1 cellular context compared by ENCODE assay signal in the genomic region with DNA sequence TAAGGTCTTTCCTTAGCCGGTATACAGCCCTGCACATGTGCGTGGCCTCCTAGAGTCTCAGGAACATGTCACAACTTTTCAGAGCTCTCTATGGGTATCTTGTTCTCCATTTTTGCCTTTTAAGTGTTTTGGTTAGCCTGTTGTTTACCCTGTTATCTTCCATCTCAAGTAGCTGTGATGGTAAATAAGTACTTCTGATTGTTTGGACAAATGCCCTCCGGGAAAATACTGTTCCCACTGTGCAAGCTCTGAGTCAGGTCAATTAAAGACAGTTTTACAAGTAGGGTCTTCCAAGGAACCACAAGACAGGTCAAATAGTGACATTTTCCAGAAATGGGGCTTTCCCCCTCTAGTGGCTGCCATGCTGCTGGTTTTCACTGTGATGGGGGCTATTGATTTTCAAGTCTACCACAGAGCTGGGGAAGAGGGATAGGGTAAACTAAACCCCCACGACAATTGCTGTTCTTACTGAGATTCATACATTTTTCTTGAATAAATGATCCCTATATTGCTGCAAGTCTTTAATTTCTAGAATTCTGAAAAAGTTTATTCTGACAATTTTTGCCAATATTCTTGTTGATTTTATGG.
TF ChIP-seq lines count a peak whose summit lies in the region.

No MANE protein-coding gene starts in this region.

TF ChIP-seq in GM23338, 12 proteins besides CTCF, POLR2A, EP300 and RAD21:
- TF ChIP-seq EZH2phosphoT487 (IDR thresholded peaks at IDR 0.05; ENCODE audit: unreplicated experiment), result no peak
- TF ChIP-seq, protein P1, sequence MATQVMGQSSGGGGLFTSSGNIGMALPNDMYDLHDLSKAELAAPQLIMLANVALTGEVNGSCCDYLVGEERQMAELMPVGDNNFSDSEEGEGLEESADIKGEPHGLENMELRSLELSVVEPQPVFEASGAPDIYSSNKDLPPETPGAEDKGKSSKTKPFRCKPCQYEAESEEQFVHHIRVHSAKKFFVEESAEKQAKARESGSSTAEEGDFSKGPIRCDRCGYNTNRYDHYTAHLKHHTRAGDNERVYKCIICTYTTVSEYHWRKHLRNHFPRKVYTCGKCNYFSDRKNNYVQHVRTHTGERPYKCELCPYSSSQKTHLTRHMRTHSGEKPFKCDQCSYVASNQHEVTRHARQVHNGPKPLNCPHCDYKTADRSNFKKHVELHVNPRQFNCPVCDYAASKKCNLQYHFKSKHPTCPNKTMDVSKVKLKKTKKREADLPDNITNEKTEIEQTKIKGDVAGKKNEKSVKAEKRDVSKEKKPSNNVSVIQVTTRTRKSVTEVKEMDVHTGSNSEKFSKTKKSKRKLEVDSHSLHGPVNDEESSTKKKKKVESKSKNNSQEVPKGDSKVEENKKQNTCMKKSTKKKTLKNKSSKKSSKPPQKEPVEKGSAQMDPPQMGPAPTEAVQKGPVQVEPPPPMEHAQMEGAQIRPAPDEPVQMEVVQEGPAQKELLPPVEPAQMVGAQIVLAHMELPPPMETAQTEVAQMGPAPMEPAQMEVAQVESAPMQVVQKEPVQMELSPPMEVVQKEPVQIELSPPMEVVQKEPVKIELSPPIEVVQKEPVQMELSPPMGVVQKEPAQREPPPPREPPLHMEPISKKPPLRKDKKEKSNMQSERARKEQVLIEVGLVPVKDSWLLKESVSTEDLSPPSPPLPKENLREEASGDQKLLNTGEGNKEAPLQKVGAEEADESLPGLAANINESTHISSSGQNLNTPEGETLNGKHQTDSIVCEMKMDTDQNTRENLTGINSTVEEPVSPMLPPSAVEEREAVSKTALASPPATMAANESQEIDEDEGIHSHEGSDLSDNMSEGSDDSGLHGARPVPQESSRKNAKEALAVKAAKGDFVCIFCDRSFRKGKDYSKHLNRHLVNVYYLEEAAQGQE (IDR thresholded peaks at IDR 0.05; ENCODE audit: unreplicated experiment), result no peak
- no peak for TF ChIP-seq EZH2 (IDR thresholded peaks at IDR 0.05; ENCODE audit: low read depth, unreplicated experiment)
- no peak for TF ChIP-seq STAT1 (IDR thresholded peaks at IDR 0.05; ENCODE audit: unreplicated experiment)
- TF ChIP-seq, protein P2, sequence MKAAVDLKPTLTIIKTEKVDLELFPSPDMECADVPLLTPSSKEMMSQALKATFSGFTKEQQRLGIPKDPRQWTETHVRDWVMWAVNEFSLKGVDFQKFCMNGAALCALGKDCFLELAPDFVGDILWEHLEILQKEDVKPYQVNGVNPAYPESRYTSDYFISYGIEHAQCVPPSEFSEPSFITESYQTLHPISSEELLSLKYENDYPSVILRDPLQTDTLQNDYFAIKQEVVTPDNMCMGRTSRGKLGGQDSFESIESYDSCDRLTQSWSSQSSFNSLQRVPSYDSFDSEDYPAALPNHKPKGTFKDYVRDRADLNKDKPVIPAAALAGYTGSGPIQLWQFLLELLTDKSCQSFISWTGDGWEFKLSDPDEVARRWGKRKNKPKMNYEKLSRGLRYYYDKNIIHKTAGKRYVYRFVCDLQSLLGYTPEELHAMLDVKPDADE (IDR thresholded peaks at IDR 0.05), result no peak
- no peak for TF ChIP-seq ZNF331 (CRISPR knock-in tag; IDR thresholded peaks at IDR 0.05; ENCODE audit: low read depth)
- TF ChIP-seq, protein P3, sequence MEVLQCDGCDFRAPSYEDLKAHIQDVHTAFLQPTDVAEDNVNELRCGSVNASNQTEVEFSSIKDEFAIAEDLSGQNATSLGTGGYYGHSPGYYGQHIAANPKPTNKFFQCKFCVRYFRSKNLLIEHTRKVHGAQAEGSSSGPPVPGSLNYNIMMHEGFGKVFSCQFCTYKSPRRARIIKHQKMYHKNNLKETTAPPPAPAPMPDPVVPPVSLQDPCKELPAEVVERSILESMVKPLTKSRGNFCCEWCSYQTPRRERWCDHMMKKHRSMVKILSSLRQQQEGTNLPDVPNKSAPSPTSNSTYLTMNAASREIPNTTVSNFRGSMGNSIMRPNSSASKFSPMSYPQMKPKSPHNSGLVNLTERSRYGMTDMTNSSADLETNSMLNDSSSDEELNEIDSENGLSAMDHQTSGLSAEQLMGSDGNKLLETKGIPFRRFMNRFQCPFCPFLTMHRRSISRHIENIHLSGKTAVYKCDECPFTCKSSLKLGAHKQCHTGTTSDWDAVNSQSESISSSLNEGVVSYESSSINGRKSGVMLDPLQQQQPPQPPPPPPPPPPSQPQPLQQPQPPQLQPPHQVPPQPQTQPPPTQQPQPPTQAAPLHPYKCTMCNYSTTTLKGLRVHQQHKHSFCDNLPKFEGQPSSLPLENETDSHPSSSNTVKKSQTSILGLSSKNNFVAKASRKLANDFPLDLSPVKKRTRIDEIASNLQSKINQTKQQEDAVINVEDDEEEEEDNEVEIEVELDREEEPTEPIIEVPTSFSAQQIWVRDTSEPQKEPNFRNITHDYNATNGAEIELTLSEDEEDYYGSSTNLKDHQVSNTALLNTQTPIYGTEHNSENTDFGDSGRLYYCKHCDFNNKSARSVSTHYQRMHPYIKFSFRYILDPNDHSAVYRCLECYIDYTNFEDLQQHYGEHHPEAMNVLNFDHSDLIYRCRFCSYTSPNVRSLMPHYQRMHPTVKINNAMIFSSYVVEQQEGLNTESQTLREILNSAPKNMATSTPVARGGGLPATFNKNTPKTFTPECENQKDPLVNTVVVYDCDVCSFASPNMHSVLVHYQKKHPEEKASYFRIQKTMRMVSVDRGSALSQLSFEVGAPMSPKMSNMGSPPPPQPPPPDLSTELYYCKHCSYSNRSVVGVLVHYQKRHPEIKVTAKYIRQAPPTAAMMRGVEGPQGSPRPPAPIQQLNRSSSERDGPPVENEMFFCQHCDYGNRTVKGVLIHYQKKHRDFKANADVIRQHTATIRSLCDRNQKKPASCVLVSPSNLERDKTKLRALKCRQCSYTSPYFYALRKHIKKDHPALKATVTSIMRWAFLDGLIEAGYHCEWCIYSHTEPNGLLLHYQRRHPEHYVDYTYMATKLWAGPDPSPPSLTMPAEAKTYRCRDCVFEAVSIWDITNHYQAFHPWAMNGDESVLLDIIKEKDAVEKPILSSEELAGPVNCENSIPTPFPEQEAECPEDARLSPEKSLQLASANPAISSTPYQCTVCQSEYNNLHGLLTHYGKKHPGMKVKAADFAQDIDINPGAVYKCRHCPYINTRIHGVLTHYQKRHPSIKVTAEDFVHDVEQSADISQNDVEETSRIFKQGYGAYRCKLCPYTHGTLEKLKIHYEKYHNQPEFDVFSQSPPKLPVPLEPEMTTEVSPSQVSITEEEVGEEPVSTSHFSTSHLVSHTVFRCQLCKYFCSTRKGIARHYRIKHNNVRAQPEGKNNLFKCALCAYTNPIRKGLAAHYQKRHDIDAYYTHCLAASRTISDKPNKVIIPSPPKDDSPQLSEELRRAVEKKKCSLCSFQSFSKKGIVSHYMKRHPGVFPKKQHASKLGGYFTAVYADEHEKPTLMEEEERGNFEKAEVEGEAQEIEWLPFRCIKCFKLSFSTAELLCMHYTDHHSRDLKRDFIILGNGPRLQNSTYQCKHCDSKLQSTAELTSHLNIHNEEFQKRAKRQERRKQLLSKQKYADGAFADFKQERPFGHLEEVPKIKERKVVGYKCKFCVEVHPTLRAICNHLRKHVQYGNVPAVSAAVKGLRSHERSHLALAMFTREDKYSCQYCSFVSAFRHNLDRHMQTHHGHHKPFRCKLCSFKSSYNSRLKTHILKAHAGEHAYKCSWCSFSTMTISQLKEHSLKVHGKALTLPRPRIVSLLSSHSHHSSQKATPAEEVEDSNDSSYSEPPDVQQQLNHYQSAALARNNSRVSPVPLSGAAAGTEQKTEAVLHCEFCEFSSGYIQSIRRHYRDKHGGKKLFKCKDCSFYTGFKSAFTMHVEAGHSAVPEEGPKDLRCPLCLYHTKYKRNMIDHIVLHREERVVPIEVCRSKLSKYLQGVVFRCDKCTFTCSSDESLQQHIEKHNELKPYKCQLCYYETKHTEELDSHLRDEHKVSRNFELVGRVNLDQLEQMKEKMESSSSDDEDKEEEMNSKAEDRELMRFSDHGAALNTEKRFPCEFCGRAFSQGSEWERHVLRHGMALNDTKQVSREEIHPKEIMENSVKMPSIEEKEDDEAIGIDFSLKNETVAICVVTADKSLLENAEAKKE (CRISPR knock-in tag; IDR thresholded peaks at IDR 0.05), result no peak
- TF ChIP-seq ZNF114 (CRISPR knock-in tag; IDR thresholded peaks at IDR 0.05), result no peak
